Comparison of ENCODE assay signal across 8 cellular contexts in genomic region chr11:122756417-122756816, GRCh38.
DNase-seq lines count a peak whose midpoint lies in the region; ATAC-seq and TF ChIP-seq lines count a peak whose summit lies in the region.

No MANE protein-coding gene starts in this region.

- H3K4me1 Mint-ChIP-seq in osteocyte (ENCODE audit: unreplicated experiment) = peaks cover 3% of the 10 kb centered on the region

- TF ChIP-seq CTCF in AG09319 (IDR thresholded peaks at IDR 0.05; ENCODE audit: low read depth, low read length) = peak; percentile 20
- peak; percentile 28 for TF ChIP-seq CTCF in osteocyte (IDR thresholded peaks at IDR 0.05)

- no peak overlapping the region for H3K27ac Mint-ChIP-seq in osteocyte (ENCODE audit: unreplicated experiment)

- H3K9me3 Mint-ChIP-seq in osteocyte (ENCODE audit: unreplicated experiment) = no peaks in the 10 kb centered on the region

- no peaks in the 10 kb centered on the region for H3K27me3 Mint-ChIP-seq in osteocyte (ENCODE audit: unreplicated experiment)

- DNase-seq in AG09319 (ENCODE audit: extremely low read depth, low read depth) = no peak
- peak; percentile 21 for DNase-seq in M059J (ENCODE audit: low read depth)
- DNase-seq in activated naive CD8-positive, alpha-beta T cell treated with anti-CD3 and anti-CD28 coated beads, Interleukin-2, amount 50 U/mL, for 16 hours (ENCODE audit: low read depth, low spot score) = peak; percentile 4
- DNase-seq in osteocyte (ENCODE audit: extremely low spot score, unreplicated experiment) = no peak
- no peak for DNase-seq in NCI-H524 (lab: John Stamatoyannopoulos, UW)
- no peak for DNase-seq in NCI-H226
- no peak for DNase-seq in stimulated activated CD4-positive, alpha-beta T cell treated with anti-CD3 and anti-CD28 coated beads, Interleukin-4, amount 100 ng/mL, for 1 hour

- H3K4me3 Mint-ChIP-seq in osteocyte (ENCODE audit: unreplicated experiment) = no peak overlapping the region

- peak; percentile 86 for ATAC-seq in GM19351 (IDR thresholded peaks at IDR 0.05; ENCODE audit: unreplicated experiment)

- H3K36me3 Mint-ChIP-seq in osteocyte (ENCODE audit: unreplicated experiment) = no peaks in the 10 kb centered on the region

Comparison
In these comparisons a context has a peak if more than half of its experiments do, and no peak if none do; other contexts are left out.
1. DNase-seq: peak in M059J (single experiment) and activated naive CD8-positive, alpha-beta T cell treated with anti-CD3 and anti-CD28 coated beads, Interleukin-2, amount 50 U/mL, for 16 hours (single experiment); none in AG09319 (single experiment), osteocyte (single experiment), NCI-H524 (0 of 2), NCI-H226 (single experiment) and stimulated activated CD4-positive, alpha-beta T cell treated with anti-CD3 and anti-CD28 coated beads, Interleukin-4, amount 100 ng/mL, for 1 hour (single experiment).